8 cellular contexts compared by ENCODE assay signal in the genomic region with DNA sequence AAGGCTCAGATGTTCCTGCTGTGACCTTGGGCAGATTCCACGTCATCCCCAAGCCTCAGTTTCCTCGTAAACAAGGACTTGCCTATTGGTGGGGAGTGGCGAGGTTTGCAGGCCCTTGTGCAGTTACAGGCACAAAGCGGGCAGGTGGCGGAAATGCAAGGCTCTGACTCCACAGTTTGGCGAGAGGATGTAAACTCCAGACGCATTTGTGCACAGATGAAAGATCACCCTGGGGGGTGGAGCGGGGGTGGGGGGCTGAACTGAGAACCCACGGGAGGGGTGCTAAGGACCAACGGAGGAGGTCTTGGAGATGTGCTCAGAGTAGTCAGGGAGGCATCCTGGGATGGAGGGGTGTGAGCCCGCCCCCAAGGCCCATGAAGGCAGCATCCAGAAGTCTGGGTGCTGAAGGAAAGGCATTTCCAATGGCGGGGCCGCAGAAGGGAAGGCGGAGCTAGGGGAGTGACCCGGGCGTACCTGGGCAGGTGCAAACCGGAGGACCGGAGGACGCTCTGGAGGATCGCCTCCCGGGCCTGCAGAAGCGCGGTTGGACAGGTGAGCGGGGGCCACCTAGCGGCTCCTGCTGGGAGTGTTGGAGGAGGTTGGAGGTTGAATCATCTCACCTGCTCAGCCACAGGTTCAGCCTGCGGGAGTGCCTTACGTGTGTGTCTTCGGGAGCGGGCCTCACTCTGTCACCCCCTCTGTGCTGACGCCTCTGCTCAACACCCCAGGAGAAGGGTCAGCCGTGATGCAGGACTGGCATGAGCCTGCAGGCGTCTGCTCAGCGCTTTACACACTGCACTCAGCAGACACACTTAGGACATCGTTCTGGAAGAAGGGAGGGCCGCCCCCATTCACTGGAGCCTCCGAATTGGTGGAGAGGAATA. TPM values are rescaled to one million over a fixed set of nuclear protein-coding genes. Genes with fewer than 3 reads are reported as not detected.
A peak's percentile ranks its signal among the peaks of the same experiment; 100 is the strongest.
DNase-seq lines count a peak whose midpoint lies in the region; ATAC-seq and TF ChIP-seq lines count a peak whose summit lies in the region.

No MANE protein-coding gene starts in this region.

- H3K9me3 ChIP-seq in lower lobe of right lung: no peaks in the 10 kb centered on the region

- H3K4me1 Mint-ChIP-seq in activated CD4-positive, alpha-beta T cell treated with anti-CD3 and anti-CD28 coated beads, Interleukin-2, amount 10 ng/mL, durations not matched to agents 24 days and 14 days: peaks cover 6% of the 10 kb centered on the region

- no peak overlapping the region for H3K27ac Mint-ChIP-seq in activated CD4-positive, alpha-beta T cell treated with anti-CD3 and anti-CD28 coated beads, Interleukin-2, amount 10 ng/mL, durations not matched to agents 24 days and 14 days

- H3K4me3 ChIP-seq in choroid plexus epithelial cell (ENCODE audit: low read depth, low read length) (no peak overlapping the region), lower lobe of right lung (no peak overlapping the region)

- no peaks in the 10 kb centered on the region for H3K36me3 ChIP-seq in lower lobe of right lung

- peaks cover 22% of the 10 kb centered on the region for H3K4me1 ChIP-seq in lower lobe of right lung

- H3K27ac ChIP-seq in lower lobe of right lung: no peak overlapping the region

- no peak overlapping the region for H3K4me3 Mint-ChIP-seq in activated CD4-positive, alpha-beta T cell treated with anti-CD3 and anti-CD28 coated beads, Interleukin-2, amount 10 ng/mL, durations not matched to agents 24 days and 14 days

- DNase-seq in SIG-M5 treated with dmso at 0.1 percent for 504 hours (lab: John Stamatoyannopoulos, UW; ENCODE audit: unreplicated experiment): peak; percentile 45
- DNase-seq in SIG-M5 (lab: John Stamatoyannopoulos, UW): no peak
- DNase-seq in NCI-H2029 treated with DMSO at 0.1 percent for 48 hours (lab: John Stamatoyannopoulos, UW): peak; percentile 61
- DNase-seq in activated CD4-positive, alpha-beta T cell treated with anti-CD3 and anti-CD28 coated beads, Interleukin-2, amount 10 ng/mL, durations not matched to agents 24 days and 14 days: peak; percentile 92
- DNase-seq in choroid plexus epithelial cell (ENCODE audit: low read depth): peak; percentile 56
- peak; percentile 83 for DNase-seq in lower lobe of right lung
- peak; percentile 45 to 48 for DNase-seq in stimulated activated CD8-positive, alpha-beta memory T cell treated with anti-CD3 and anti-CD28 coated beads, Interleukin-15, amount 100 ng/mL, for 4 hours (ENCODE audit: low read depth in 2 of 2)

- ATAC-seq in lower lobe of right lung (peak; percentile 85 to 87), GM18909 (IDR thresholded peaks at IDR 0.05; ENCODE audit: poor library complexity, unreplicated experiment) (no peak)

- no peaks in the 10 kb centered on the region for H3K9me3 Mint-ChIP-seq in activated CD4-positive, alpha-beta T cell treated with anti-CD3 and anti-CD28 coated beads, Interleukin-2, amount 10 ng/mL, durations not matched to agents 24 days and 14 days

- peaks cover 38% of the 10 kb centered on the region for H3K27me3 Mint-ChIP-seq in activated CD4-positive, alpha-beta T cell treated with anti-CD3 and anti-CD28 coated beads, Interleukin-2, amount 10 ng/mL, durations not matched to agents 24 days and 14 days

- intact Hi-C loops in activated CD4-positive, alpha-beta T cell treated with anti-CD3 and anti-CD28 coated beads, Interleukin-2, amount 10 ng/mL, durations not matched to agents 24 days and 14 days (cut with micrococcal nuclease): loop anchor here (1.0 to 5.0 kb wide), 2 partner anchors 75 to 229 kb away; no protein-coding TSS in a partner anchor
- intact Hi-C loops in lower lobe of right lung (cut with DNase I): no loop called here

- TF ChIP-seq CTCF in choroid plexus epithelial cell (conservative IDR thresholded peaks at IDR 0.05; ENCODE audit: low read depth, low read length): peak; percentile 85
- TF ChIP-seq CTCF in lower lobe of right lung (IDR thresholded peaks at IDR 0.05): peak; percentile 82

- peaks cover 64% of the 10 kb centered on the region for H3K27me3 ChIP-seq in lower lobe of right lung (ENCODE audit: low read depth)

- H3K36me3 Mint-ChIP-seq in activated CD4-positive, alpha-beta T cell treated with anti-CD3 and anti-CD28 coated beads, Interleukin-2, amount 10 ng/mL, durations not matched to agents 24 days and 14 days (ENCODE audit: low read depth): no peaks in the 10 kb centered on the region

RNA-seq across cellular contexts. Expression of a gene that starts 1.9 kb away (rescaled TPM):
- not detected in 2 replicates for total RNA-seq in activated CD4-positive, alpha-beta T cell treated with anti-CD3 and anti-CD28 coated beads, Interleukin-2, amount 10 ng/mL, durations not matched to agents 24 days and 14 days
- 1.3 TPM for total RNA-seq in lower lobe of right lung

RNA-seq across cellular contexts. Expression of a gene that starts 44.3 kb away (rescaled TPM):
- not detected in 2 replicates for total RNA-seq in activated CD4-positive, alpha-beta T cell treated with anti-CD3 and anti-CD28 coated beads, Interleukin-2, amount 10 ng/mL, durations not matched to agents 24 days and 14 days
- total RNA-seq in lower lobe of right lung: not detected
